ENCODE assay signal across 24 cellular contexts in the genomic region with DNA sequence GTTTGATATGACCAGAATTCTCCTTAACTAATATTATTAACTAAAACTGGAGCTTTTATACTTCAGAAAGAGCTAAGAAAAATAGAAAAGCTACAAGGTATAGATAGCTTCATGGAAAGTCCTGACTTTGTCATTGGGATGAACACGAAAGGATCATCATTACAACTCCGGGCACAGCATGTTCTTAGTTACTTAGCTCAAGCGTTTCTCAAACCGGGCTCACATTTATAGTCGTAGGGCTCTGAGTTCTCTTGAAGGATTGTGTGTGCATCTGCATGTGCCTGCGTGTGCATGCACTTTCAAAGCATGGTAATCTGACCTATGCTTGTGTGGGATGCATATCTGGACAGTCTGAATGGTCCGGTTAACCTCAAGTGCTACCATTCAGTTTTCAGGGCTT. TPM values are rescaled to one million over a fixed set of nuclear protein-coding genes. Genes with fewer than 3 reads are reported as not detected.
DNase-seq lines count a peak whose midpoint lies in the region; ATAC-seq, FAIRE-seq and TF ChIP-seq lines count a peak whose summit lies in the region.
"Had no signal": no experiment of that assay in that cellular context is flagged by ENCODE, and none has a peak within 500 bp of the region (broad histone marks: within the 10 kb centered on the region; RNA-seq: fewer than 3 reads in every experiment).

No MANE protein-coding gene starts in this region.

- H3K36me3 Mint-ChIP-seq in chondrocyte (ENCODE audit: low read depth): no peaks in the 10 kb centered on the region
- H3K36me3 Mint-ChIP-seq: CD14-positive monocyte; CD4-positive, alpha-beta memory T cell; CD4-positive, CD25-positive, alpha-beta regulatory T cell; CD8-positive, alpha-beta memory T cell had no signal

- H3K18ac ChIP-seq in H1 (ENCODE audit: extremely low read depth, low read length): no peak overlapping the region
- no peak overlapping the region for H3K18ac ChIP-seq in mesendoderm (ENCODE audit: low read length)

- H2AK5ac ChIP-seq in H1 (ENCODE audit: low read depth, low read length) (no peak overlapping the region), mesendoderm (ENCODE audit: low read length) (no peak overlapping the region)

- no peak overlapping the region for H3K56ac ChIP-seq in H1 (replicated peaks; ENCODE audit: insufficient read length, low read depth, low read length)
- no peak overlapping the region for H3K56ac ChIP-seq in mesendoderm (ENCODE audit: low read length)

- no peaks in the 10 kb centered on the region for H3K9me3 Mint-ChIP-seq in chondrocyte (ENCODE audit: low read depth)
- H3K9me3 Mint-ChIP-seq: CD14-positive monocyte; CD4-positive, alpha-beta memory T cell; CD4-positive, CD25-positive, alpha-beta regulatory T cell had no signal

- H3K9ac ChIP-seq in Loucy (ENCODE audit: low read depth, low read length, poor library complexity, severe bottlenecking) (no peak overlapping the region), H1 (replicated peaks in 1 of 4; ENCODE audit: extremely low read depth in 1 of 4, low read depth in 3 of 4, low read length in 3 of 4) (no peak overlapping the region), mesendoderm (ENCODE audit: low read length) (no peak overlapping the region)
- H3K9ac ChIP-seq: BLaER1 had no signal

- FAIRE-seq in H1 (lab: Jason Lieb, UNC): no peak
- FAIRE-seq: A204.1, G401.6, GM12891, GM19239 had no signal

- 0 out of 2 replicates have a peak overlapping the region, but pooled peaks have one; percentile 5 for H2AFZ ChIP-seq in Loucy (ENCODE audit: low read length)
- peak overlapping the region; percentile 64; the same call in 1 of the 2 replicates for H2AFZ ChIP-seq in H1 (ENCODE audit: low read length)
- no peak overlapping the region for H2AFZ ChIP-seq in osteoblast (ENCODE audit: low read length)

- WGBS in H1 (ENCODE audit: extremely low coverage in 1 of 2, insufficient coverage in 1 of 2, insufficient read length in 1 of 2, insufficient replicate concordance in 2 of 2, low coverage in 1 of 2, low lambda C conversion rate in 2 of 2, missing lambda C conversion rate in 1 of 2), 2 experiments: 97% methylated on average over 7 of the region's 7 CpGs; no CpG with 5 or more reads in 1 of the 2 experiments
- no CpG with 5 or more reads among the region's 7 CpGs for WGBS in mesendoderm (ENCODE audit: extremely low coverage, insufficient coverage, low lambda C conversion rate)

- no peak overlapping the region for H2BK5ac ChIP-seq in H1 (ENCODE audit: low read depth, low read length)
- no peak overlapping the region for H2BK5ac ChIP-seq in mesendoderm (ENCODE audit: low read length)

- intact Hi-C loops in gastrocnemius medialis (cut with DNase I; ENCODE audit: low total_unique reads): no loop called here

- H3F3A ChIP-seq in Loucy (ENCODE audit: low read depth): no peaks in the 10 kb centered on the region

- H4K20me1 ChIP-seq in Loucy (ENCODE audit: insufficient read depth, low read length, poor library complexity, severe bottlenecking) (no peaks in the 10 kb centered on the region), H1 (replicated peaks in 1 of 2; ENCODE audit: control insufficient read depth in 1 of 2, insufficient read depth in 2 of 2, low read length in 2 of 2) (no peaks in the 10 kb centered on the region), osteoblast (ENCODE audit: insufficient read depth, low read length) (no peaks in the 10 kb centered on the region)
- H4K20me1 ChIP-seq: BLaER1 had no signal

- TF ChIP-seq RAD21 in H1 (IDR thresholded peaks at IDR 0.05 in 1 of 2, conservative IDR thresholded peaks at IDR 0.05 in 1 of 2; ENCODE audit: low read depth in 2 of 2, low read length in 2 of 2): no peak

- DNase-seq in H1 (ENCODE audit: low read depth in 1 of 2, low spot score in 2 of 2) (no peak), osteoblast (ENCODE audit: insufficient read length, low spot score, missing footprints) (peak; percentile 11), gastrocnemius medialis (peak in 1 of 2 donors; percentile 29), midbrain (lab: John Stamatoyannopoulos, UW) (no peak), mesendoderm (no peak), chondrocyte (ENCODE audit: low spot score) (no peak)
- DNase-seq: 8988T; ACHN; BE2C; C1 segment of cervical spinal cord; CD4-positive, alpha-beta memory T cell; CD4-positive, CD25-positive, alpha-beta regulatory T cell; CD8-positive, alpha-beta memory T cell; COR-L47; DMS79 treated with DMSO at 0.1 percent for 48 hours; GF-D8 had no signal

- POLR2A ChIA-PET in H1 (lab: Charles Lee; ENCODE audit: partially characterized antibody): no interaction called here

- no peak overlapping the region for H4K91ac ChIP-seq in H1 (replicated peaks; ENCODE audit: insufficient read length, low read length)

- H4K8ac ChIP-seq in H1 (ENCODE audit: extremely low read depth, insufficient read depth, low read length) (no peak overlapping the region), mesendoderm (ENCODE audit: low read depth, low read length) (no peak overlapping the region)

- TF ChIP-seq POLR2A in H1 (IDR thresholded peaks at IDR 0.05; ENCODE audit: control extremely low read depth in 1 of 2, low read depth in 2 of 2, low read length in 2 of 2) (no peak), gastrocnemius medialis (IDR thresholded peaks at IDR 0.05) (no peak)

- H3K4me3 Mint-ChIP-seq in chondrocyte (ENCODE audit: unreplicated experiment): no peak overlapping the region
- H3K4me3 Mint-ChIP-seq: CD14-positive monocyte; CD4-positive, alpha-beta memory T cell; CD4-positive, CD25-positive, alpha-beta regulatory T cell; CD8-positive, alpha-beta memory T cell had no signal

- peak; percentile 93 to 98 for ATAC-seq in gastrocnemius medialis
- ATAC-seq in HG03139 (IDR thresholded peaks at IDR 0.05; ENCODE audit: unreplicated experiment): no peak

- H2BK15ac ChIP-seq in H1 (ENCODE audit: low read length) (no peak overlapping the region), mesendoderm (replicated peaks; ENCODE audit: low read depth) (no peak overlapping the region)

- H3K23me2 ChIP-seq in H1 (ENCODE audit: low read depth, low read length): no peaks in the 10 kb centered on the region

- in situ Hi-C loops in gastrocnemius medialis (cut with MboI; ENCODE audit: low sequenced_read_pairs in 4 of 4): no loop called here

- H3K23ac ChIP-seq in H1 (ENCODE audit: insufficient read length) (no peak overlapping the region), mesendoderm (ENCODE audit: low read length) (no peak overlapping the region)

- no peaks in the 10 kb centered on the region for H3K9me3 ChIP-seq in Loucy (ENCODE audit: insufficient read depth, low read depth, low read length)
- H3K9me3 ChIP-seq in H1 (ENCODE audit: insufficient read depth in 2 of 2, low read depth in 1 of 2, low read length in 1 of 2): no peaks in the 10 kb centered on the region
- H3K9me3 ChIP-seq in osteoblast (ENCODE audit: low read depth, low read length): no peaks in the 10 kb centered on the region
- H3K9me3 ChIP-seq in gastrocnemius medialis: no peaks in the 10 kb centered on the region
- H3K9me3 ChIP-seq: BE2C, BLaER1 had no signal

- no peak for TF ChIP-seq CTCF in Loucy (conservative IDR thresholded peaks at IDR 0.05; ENCODE audit: low read length)
- TF ChIP-seq CTCF in H1 (IDR thresholded peaks at IDR 0.05; ENCODE audit: control extremely low read depth in 1 of 3, insufficient read depth in 1 of 3, low read depth in 1 of 3, low read length in 3 of 3): no peak
- no peak for TF ChIP-seq CTCF in osteoblast (IDR thresholded peaks at IDR 0.05; ENCODE audit: extremely low read depth, low read depth, low read length)
- no peak for TF ChIP-seq CTCF in gastrocnemius medialis (IDR thresholded peaks at IDR 0.05 in 4 of 5, conservative IDR thresholded peaks at IDR 0.05 in 1 of 5)
- no peak for TF ChIP-seq CTCF in chondrocyte (IDR thresholded peaks at IDR 0.05)

- CTCF ChIA-PET in H1 (lab: Charles Lee; ENCODE audit: partially characterized antibody): interaction anchor here (0.9 kb wide), 1 partner anchor 90 kb away, joined by 3 read pairs; no protein-coding TSS in a partner anchor

- H4K5ac ChIP-seq in H1 (ENCODE audit: insufficient read length, low read depth, low read length): no peak overlapping the region
- H4K5ac ChIP-seq in mesendoderm (ENCODE audit: low read length): no peak overlapping the region

- H3K36me3 ChIP-seq in Loucy (ENCODE audit: insufficient read depth, low read length): no peaks in the 10 kb centered on the region
- no peaks in the 10 kb centered on the region for H3K36me3 ChIP-seq in H1 (ENCODE audit: control insufficient read depth in 2 of 4, insufficient read depth in 4 of 4, low read length in 3 of 4)
- no peaks in the 10 kb centered on the region for H3K36me3 ChIP-seq in osteoblast (ENCODE audit: insufficient read depth, low read length)
- H3K36me3 ChIP-seq in gastrocnemius medialis: no peaks in the 10 kb centered on the region
- H3K36me3 ChIP-seq in mesendoderm (ENCODE audit: control insufficient read depth, insufficient read depth, low read length): no peaks in the 10 kb centered on the region
- H3K36me3 ChIP-seq: BE2C, BLaER1 had no signal

- H3K4me1 ChIP-seq in Loucy (ENCODE audit: insufficient read depth, low read length, poor library complexity, severe bottlenecking): peaks cover 33% of the 10 kb centered on the region
- H3K4me1 ChIP-seq in H1 (replicated peaks in 1 of 4; ENCODE audit: control insufficient read depth in 3 of 4, insufficient read depth in 4 of 4, low read length in 3 of 4): no peaks in the 10 kb centered on the region
- H3K4me1 ChIP-seq in osteoblast (ENCODE audit: insufficient read depth, low read length): no peaks in the 10 kb centered on the region
- H3K4me1 ChIP-seq in gastrocnemius medialis: no peaks in the 10 kb centered on the region
- H3K4me1 ChIP-seq in mesendoderm (ENCODE audit: control insufficient read depth, low read depth, low read length): no peaks in the 10 kb centered on the region
- H3K4me1 ChIP-seq: BE2C had no signal

- no peak overlapping the region for H3K14ac ChIP-seq in H1 (ENCODE audit: insufficient read length)

- no peaks in the 10 kb centered on the region for H3K27me3 ChIP-seq in Loucy (ENCODE audit: insufficient read depth, low read length, poor library complexity, severe bottlenecking)
- H3K27me3 ChIP-seq in H1 (replicated peaks in 1 of 4; ENCODE audit: control insufficient read depth in 3 of 4, extremely low read depth in 1 of 4, insufficient read depth in 3 of 4, low read length in 3 of 4): no peaks in the 10 kb centered on the region
- no peaks in the 10 kb centered on the region for H3K27me3 ChIP-seq in osteoblast (ENCODE audit: insufficient read depth, low read length)
- H3K27me3 ChIP-seq in gastrocnemius medialis: no peaks in the 10 kb centered on the region
- H3K27me3 ChIP-seq in mesendoderm (ENCODE audit: insufficient read depth, low read length, poor library complexity): no peaks in the 10 kb centered on the region
- H3K27me3 ChIP-seq: BE2C, BLaER1 had no signal

- H2BK20ac ChIP-seq in H1 (ENCODE audit: low read length): no peak overlapping the region

- TF ChIP-seq EP300 in H1 (IDR thresholded peaks at IDR 0.05; ENCODE audit: borderline replicate concordance in 1 of 2, low read depth in 2 of 2, low read length in 2 of 2): no peak

- H3K4me3 ChIP-seq in Loucy (ENCODE audit: low read length, poor library complexity, severe bottlenecking): no peak overlapping the region
- no peak overlapping the region for H3K4me3 ChIP-seq in H1 (ENCODE audit: extremely low read depth in 1 of 4, insufficient read depth in 2 of 4, low read depth in 3 of 4, low read length in 4 of 4)
- H3K4me3 ChIP-seq in osteoblast (ENCODE audit: insufficient read depth, low read length): no peak overlapping the region
- H3K4me3 ChIP-seq in gastrocnemius medialis: no peak overlapping the region
- H3K4me3 ChIP-seq in mesendoderm (ENCODE audit: low read length): no peak overlapping the region
- H3K4me3 ChIP-seq: BLaER1 had no signal

- no peaks in the 10 kb centered on the region for H3K9me2 ChIP-seq in Loucy (replicated peaks; ENCODE audit: low read depth, low read length)

- no peaks in the 10 kb centered on the region for H3K79me2 ChIP-seq in Loucy (ENCODE audit: insufficient read depth, low read length)
- no peaks in the 10 kb centered on the region for H3K79me2 ChIP-seq in H1 (ENCODE audit: control insufficient read depth in 1 of 2, insufficient read depth in 2 of 2, low read length in 2 of 2)
- H3K79me2 ChIP-seq in osteoblast (ENCODE audit: insufficient read depth, low read length): no peaks in the 10 kb centered on the region
- H3K79me2 ChIP-seq in mesendoderm (ENCODE audit: control insufficient read depth, insufficient read depth, low read length): no peaks in the 10 kb centered on the region

- H3K27ac ChIP-seq in H1 (ENCODE audit: low read depth, low read length): no peak overlapping the region
- no peak overlapping the region for H3K27ac ChIP-seq in osteoblast (ENCODE audit: low read depth, low read length)
- peak overlapping the region; percentile 46 to 66 (median 56) for H3K27ac ChIP-seq in gastrocnemius medialis
- no peak overlapping the region for H3K27ac ChIP-seq in mesendoderm (ENCODE audit: low read depth, low read length)
- H3K27ac ChIP-seq: BLaER1 had no signal

- H3K27me3 Mint-ChIP-seq in chondrocyte (ENCODE audit: low read depth): peaks cover 6% of the 10 kb centered on the region

- H3K4me1 Mint-ChIP-seq in chondrocyte (ENCODE audit: low read depth): no peaks in the 10 kb centered on the region
- H3K4me1 Mint-ChIP-seq: CD14-positive monocyte; CD4-positive, CD25-positive, alpha-beta regulatory T cell had no signal

- H3K4me2 ChIP-seq in Loucy (ENCODE audit: low read depth, low read length, poor library complexity, severe bottlenecking) (no peak overlapping the region), H1 (ENCODE audit: insufficient read depth in 1 of 2, low read depth in 2 of 2, low read length in 2 of 2) (no peak overlapping the region), osteoblast (ENCODE audit: insufficient read depth, low read length) (no peak overlapping the region), mesendoderm (ENCODE audit: low read length) (no peak overlapping the region)
- H3K4me2 ChIP-seq: BLaER1 had no signal

- no peak overlapping the region for H2BK12ac ChIP-seq in H1 (ENCODE audit: low read depth, low read length)

- no peak overlapping the region for H2BK120ac ChIP-seq in H1 (replicated peaks; ENCODE audit: low read depth, low read length)
- H2BK120ac ChIP-seq in mesendoderm (ENCODE audit: low read depth, low read length): no peak overlapping the region

- H3K27ac Mint-ChIP-seq in chondrocyte (ENCODE audit: unreplicated experiment): no peak overlapping the region
- H3K27ac Mint-ChIP-seq: CD4-positive, alpha-beta memory T cell; CD4-positive, CD25-positive, alpha-beta regulatory T cell; CD8-positive, alpha-beta memory T cell had no signal

- H3K4ac ChIP-seq in H1 (replicated peaks; ENCODE audit: insufficient read length, low read depth, low read length) (no peak overlapping the region), mesendoderm (ENCODE audit: low read depth, low read length) (no peak overlapping the region)

- H3K79me1 ChIP-seq in H1 (ENCODE audit: low read depth, low read length) (no peaks in the 10 kb centered on the region), mesendoderm (ENCODE audit: low read length) (no peaks in the 10 kb centered on the region)

RNA-seq across cellular contexts. Expression of a gene that starts 20.4 kb away (rescaled TPM):
- 3.5 TPM in 2 replicates for total RNA-seq in H1 (2021; fragmentation: NEBNext Ultra II Directional; extraction: Animal tissue kit (Norgen Biotek cat#: 25700))
- 1.5 and 2.4 TPM in 2 replicates for polyA plus RNA-seq in H1 (2011; rRNA removed)
- polyA plus RNA-seq in H1 (2011; cell fraction: cytosol; rRNA removed): 2.8 TPM
- 2.7 TPM for polyA plus RNA-seq in H1 (2011; cell fraction: nucleus; rRNA removed)
- 1.5 to 2.0 TPM (median 1.7 TPM) in 4 replicates for polyA plus RNA-seq in H1 (2012, experiment 1 of 2)
- 0.35 TPM for polyA plus RNA-seq in H1 (2012, experiment 2 of 2)
- 1.9 TPM for polyA plus RNA-seq in H1 (2013, experiment 1 of 2)
- 1.6 TPM for polyA plus RNA-seq in H1 (2013, experiment 2 of 2)
- 2.6 and 2.7 TPM in 2 replicates for polyA minus RNA-seq in H1 (2011; rRNA and poly(A)+ RNA removed)
- polyA minus RNA-seq in H1 (2011; cell fraction: cytosol; rRNA and poly(A)+ RNA removed): 2.7 TPM
- polyA minus RNA-seq in H1 (2011; cell fraction: nucleus; rRNA and poly(A)+ RNA removed): 10.3 TPM
- 2.2 and 2.7 TPM in 2 replicates for total RNA-seq in osteoblast
- total RNA-seq in gastrocnemius medialis: 1 to 10 TPM; 1.9 to 2.6 (median 2.3) TPM
- polyA plus RNA-seq in mesendoderm (2013, experiment 1 of 2): 2.1 TPM
- polyA plus RNA-seq in mesendoderm (2013, experiment 2 of 2): 2.1 TPM
- total RNA-seq in chondrocyte: 0.46 to 1.0 TPM (median 0.60 TPM) in 3 replicates

Comparison
In these comparisons a context has a peak if more than half of its experiments do, and no peak if none do; other contexts are left out.
1. H3K27ac ChIP-seq: peak in gastrocnemius medialis (4 of 4); none in H1 (single experiment), osteoblast (single experiment) and mesendoderm (single experiment).